25 cellular contexts compared by ENCODE assay signal in the genomic region with DNA sequence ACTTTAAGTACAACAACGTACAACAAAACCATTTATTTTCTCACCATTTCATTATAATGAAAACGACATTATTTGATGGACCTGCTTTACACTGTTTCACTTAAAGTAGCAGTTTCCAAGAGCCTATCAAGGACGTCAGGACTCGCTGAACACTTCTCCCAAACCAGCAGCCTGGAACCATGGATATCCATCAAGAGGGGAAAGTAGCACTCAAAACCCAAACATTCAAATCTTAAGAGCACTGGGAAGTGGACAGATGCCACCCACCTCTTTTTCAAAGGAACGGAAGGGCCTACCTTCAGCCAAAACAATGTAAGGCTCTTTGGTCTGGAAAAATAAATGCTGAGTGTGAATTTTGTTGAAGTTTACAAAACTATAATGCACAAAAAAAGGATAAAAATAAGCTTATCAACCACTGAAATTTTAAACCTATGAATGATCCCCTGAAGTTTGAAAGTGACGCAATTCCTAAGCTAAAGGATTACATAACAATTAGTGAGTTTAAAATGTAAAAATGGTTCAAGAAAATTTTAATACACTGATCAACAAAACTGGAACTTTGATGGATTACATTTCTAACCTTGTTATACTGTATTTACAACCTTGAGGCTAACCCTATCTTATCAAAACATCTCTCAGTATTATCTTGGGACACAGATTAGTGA. TPM values are rescaled to one million over a fixed set of nuclear protein-coding genes. Genes with fewer than 3 reads are reported as not detected.
DNase-seq lines count a peak whose midpoint lies in the region; ATAC-seq and TF ChIP-seq lines count a peak whose summit lies in the region.
"Had no signal": no experiment of that assay in that cellular context is flagged by ENCODE, and none has a peak within 500 bp of the region (broad histone marks: within the 10 kb centered on the region; RNA-seq: fewer than 3 reads in every experiment).

No MANE protein-coding gene starts in this region.

- H3K4me3 ChIP-seq in Karpas-422 (ENCODE audit: low read length) (no peak overlapping the region), psoas muscle (peak overlapping the region; percentile 5)
- H3K4me3 ChIP-seq: esophagus muscularis mucosa, upper lobe of left lung had no signal

- no peak overlapping the region for H3K27ac Mint-ChIP-seq in activated T-cell treated with anti-CD3 and anti-CD28 coated beads, Interleukin-2, amount 50 U/mL, for 72 hours
- no peak overlapping the region for H3K27ac Mint-ChIP-seq in activated naive CD8-positive, alpha-beta T cell treated with anti-CD3 and anti-CD28 coated beads, Interleukin-2, amount 50 U/mL, for 24 hours
- H3K27ac Mint-ChIP-seq: activated CD8-positive, alpha-beta T cell treated with anti-CD3 and anti-CD28 coated beads for 36 hours; activated T-helper 1 cell treated with anti-CD3 and anti-CD28 coated beads, Interleukin-12 subunit alpha, Interleukin-12 subunit beta, Interleukin-2, Interleukin-4 antibody, amounts not matched to agents 30 ng/mL and 10 ng/mL and 1 ng/mL, durations not matched to agents 14 hours and 24 hours and 36 hours; natural killer cell; progenitor cell of endocrine pancreas had no signal

- CTCF ChIA-PET in HEK293T (lab: Yijun Ruan, JAX), result interaction anchor here (0.6 kb wide), 1 partner anchor 19 kb away, joined by 3 read pairs; no protein-coding TSS in a partner anchor

- POLR2A ChIA-PET in HEK293T (lab: Yijun Ruan, JAX), result no interaction called here

- 77 to 86% (median 85%) methylated on average over 6 of the region's 6 CpGs for WGBS in psoas muscle, 3 donors

- H3K4me1 ChIP-seq in Karpas-422 (ENCODE audit: low read length) (peaks cover 36% of the 10 kb centered on the region), psoas muscle (peaks cover 45% of the 10 kb centered on the region)

- no peaks in the 10 kb centered on the region for H4K20me1 ChIP-seq in Karpas-422 (ENCODE audit: insufficient read depth, low read depth, low read length)

- DNase-seq in activated T-cell treated with anti-CD3 and anti-CD28 coated beads, Interleukin-2, amount 50 U/mL, for 72 hours, result no peak
- DNase-seq in activated T-cell treated with anti-CD3 and anti-CD28 coated beads for 4 hours, result no peak
- no peak for DNase-seq in Karpas-422
- DNase-seq in activated naive CD8-positive, alpha-beta T cell treated with anti-CD3 and anti-CD28 coated beads, Interleukin-2, amount 50 U/mL, for 24 hours, result no peak
- DNase-seq in psoas muscle, result no peak
- no peak for DNase-seq in NCI-H2081 (lab: John Stamatoyannopoulos, UW)
- DNase-seq in HEK293T (ENCODE audit: extremely low spot score), result no peak
- DNase-seq: activated CD4-positive, CD25-positive, alpha-beta regulatory T cell; activated CD8-positive, alpha-beta T cell treated with anti-CD3 and anti-CD28 coated beads for 36 hours; caudate nucleus; KBM-7; mesendoderm; natural killer cell; NCI-H1048; NCI-H2107; NCI-H69; small intestine; stimulated activated CD4-positive, alpha-beta T cell treated with anti-CD3 and anti-CD28 coated beads, Interleukin-2, amount 100 ng/mL, for 48 hours; stomach; upper lobe of left lung had no signal

- no peak for ATAC-seq in activated T-cell treated with anti-CD3 and anti-CD28 coated beads, Interleukin-2, amount 50 U/mL, for 72 hours (replicated peaks in 1 of 2)
- ATAC-seq in activated naive CD8-positive, alpha-beta T cell treated with anti-CD3 and anti-CD28 coated beads, Interleukin-2, amount 50 U/mL, for 24 hours, result no peak
- no peak for ATAC-seq in psoas muscle
- no peak for ATAC-seq in HG02642 (IDR thresholded peaks at IDR 0.05; ENCODE audit: poor library complexity, unreplicated experiment)
- ATAC-seq: activated CD8-positive, alpha-beta T cell treated with anti-CD3 and anti-CD28 coated beads for 36 hours; natural killer cell had no signal

- TF ChIP-seq CTCF in psoas muscle (IDR thresholded peaks at IDR 0.05), result no peak

- peaks cover 84% of the 10 kb centered on the region for H3K4me1 Mint-ChIP-seq in activated T-cell treated with anti-CD3 and anti-CD28 coated beads, Interleukin-2, amount 50 U/mL, for 72 hours (ENCODE audit: low read depth)
- H3K4me1 Mint-ChIP-seq in activated naive CD8-positive, alpha-beta T cell treated with anti-CD3 and anti-CD28 coated beads, Interleukin-2, amount 50 U/mL, for 24 hours, result peaks cover 66% of the 10 kb centered on the region

- H3K9me2 ChIP-seq in Karpas-422 (replicated peaks; ENCODE audit: insufficient read depth, low read length), result no peaks in the 10 kb centered on the region

- intact Hi-C loops in psoas muscle (cut with DNase I), result no loop called here

- no peaks in the 10 kb centered on the region for H3K9me3 ChIP-seq in Karpas-422 (ENCODE audit: low read length)
- H3K9me3 ChIP-seq in psoas muscle, result no peaks in the 10 kb centered on the region
- H3K9me3 ChIP-seq: esophagus muscularis mucosa, stomach, upper lobe of left lung had no signal

- peak overlapping the region; percentile 28 to 33 for H3K4me3 Mint-ChIP-seq in activated T-cell treated with anti-CD3 and anti-CD28 coated beads, Interleukin-2, amount 50 U/mL, for 72 hours
- H3K4me3 Mint-ChIP-seq in activated naive CD8-positive, alpha-beta T cell treated with anti-CD3 and anti-CD28 coated beads, Interleukin-2, amount 50 U/mL, for 24 hours, result peak overlapping the region; percentile 28
- H3K4me3 Mint-ChIP-seq: activated CD8-positive, alpha-beta T cell treated with anti-CD3 and anti-CD28 coated beads for 36 hours; natural killer cell had no signal

- no peak overlapping the region for H2AFZ ChIP-seq in Karpas-422 (ENCODE audit: low read length)

- H3K27me3 ChIP-seq in Karpas-422 (ENCODE audit: low read length) (no peaks in the 10 kb centered on the region), psoas muscle (ENCODE audit: insufficient read depth in 3 of 3, low read length in 2 of 3) (no peaks in the 10 kb centered on the region)
- H3K27me3 ChIP-seq: esophagus muscularis mucosa, stomach, upper lobe of left lung had no signal

- H3K9ac ChIP-seq in Karpas-422 (ENCODE audit: low read length), result no peak overlapping the region

- no peaks in the 10 kb centered on the region for H3K9me3 Mint-ChIP-seq in activated T-cell treated with anti-CD3 and anti-CD28 coated beads, Interleukin-2, amount 50 U/mL, for 72 hours
- no peaks in the 10 kb centered on the region for H3K9me3 Mint-ChIP-seq in activated naive CD8-positive, alpha-beta T cell treated with anti-CD3 and anti-CD28 coated beads, Interleukin-2, amount 50 U/mL, for 24 hours
- H3K9me3 Mint-ChIP-seq: activated CD8-positive, alpha-beta T cell treated with anti-CD3 and anti-CD28 coated beads for 36 hours; activated T-helper 1 cell treated with anti-CD3 and anti-CD28 coated beads, Interleukin-12 subunit alpha, Interleukin-12 subunit beta, Interleukin-2, Interleukin-4 antibody, amounts not matched to agents 30 ng/mL and 10 ng/mL and 1 ng/mL, durations not matched to agents 14 hours and 24 hours and 36 hours; natural killer cell had no signal

- H3K27ac ChIP-seq in Karpas-422 (ENCODE audit: low read length) (no peak overlapping the region), psoas muscle (no peak overlapping the region)
- H3K27ac ChIP-seq: C4-2B, esophagus muscularis mucosa, stomach had no signal

- H3K79me2 ChIP-seq in Karpas-422 (ENCODE audit: low read length), result peaks cover 94% of the 10 kb centered on the region

- H3K36me3 Mint-ChIP-seq in activated T-cell treated with anti-CD3 and anti-CD28 coated beads, Interleukin-2, amount 50 U/mL, for 72 hours (ENCODE audit: insufficient read depth in 2 of 2), result peaks cover 10 to 14% of the 10 kb centered on the region in 2 donors
- H3K36me3 Mint-ChIP-seq in activated naive CD8-positive, alpha-beta T cell treated with anti-CD3 and anti-CD28 coated beads, Interleukin-2, amount 50 U/mL, for 24 hours (ENCODE audit: low read depth), result peaks cover 59% of the 10 kb centered on the region
- H3K36me3 Mint-ChIP-seq: natural killer cell had no signal

- no peaks in the 10 kb centered on the region for H3K27me3 Mint-ChIP-seq in activated T-cell treated with anti-CD3 and anti-CD28 coated beads, Interleukin-2, amount 50 U/mL, for 72 hours (ENCODE audit: low read depth)
- H3K27me3 Mint-ChIP-seq in activated naive CD8-positive, alpha-beta T cell treated with anti-CD3 and anti-CD28 coated beads, Interleukin-2, amount 50 U/mL, for 24 hours, result no peaks in the 10 kb centered on the region
- H3K27me3 Mint-ChIP-seq: activated CD8-positive, alpha-beta T cell treated with anti-CD3 and anti-CD28 coated beads for 36 hours; progenitor cell of endocrine pancreas had no signal

- H3K4me2 ChIP-seq in Karpas-422 (ENCODE audit: low read depth, low read length, poor library complexity, severe bottlenecking), result peak overlapping the region; percentile 36

- H3K36me3 ChIP-seq in Karpas-422 (ENCODE audit: insufficient read depth, low read length), result peaks cover 45% of the 10 kb centered on the region
- peaks cover 0 to 14% of the 10 kb centered on the region in 2 donors for H3K36me3 ChIP-seq in psoas muscle (ENCODE audit: insufficient read depth in 1 of 2, low read depth in 1 of 2)

TF ChIP-seq in HEK293T, 16 proteins besides CTCF, POLR2A, EP300 and RAD21:
- TF ChIP-seq ZNF384 (IDR thresholded peaks at IDR 0.05), result no peak
- TF ChIP-seq, protein P1, sequence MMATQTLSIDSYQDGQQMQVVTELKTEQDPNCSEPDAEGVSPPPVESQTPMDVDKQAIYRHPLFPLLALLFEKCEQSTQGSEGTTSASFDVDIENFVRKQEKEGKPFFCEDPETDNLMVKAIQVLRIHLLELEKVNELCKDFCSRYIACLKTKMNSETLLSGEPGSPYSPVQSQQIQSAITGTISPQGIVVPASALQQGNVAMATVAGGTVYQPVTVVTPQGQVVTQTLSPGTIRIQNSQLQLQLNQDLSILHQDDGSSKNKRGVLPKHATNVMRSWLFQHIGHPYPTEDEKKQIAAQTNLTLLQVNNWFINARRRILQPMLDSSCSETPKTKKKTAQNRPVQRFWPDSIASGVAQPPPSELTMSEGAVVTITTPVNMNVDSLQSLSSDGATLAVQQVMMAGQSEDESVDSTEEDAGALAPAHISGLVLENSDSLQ (IDR thresholded peaks at IDR 0.05), result no peak
- TF ChIP-seq NFRKB (IDR thresholded peaks at IDR 0.05), result no peak
- TF ChIP-seq CTBP1 (IDR thresholded peaks at IDR 0.05; ENCODE audit: borderline replicate concordance), result no peak
- TF ChIP-seq BHLHE40 (IDR thresholded peaks at IDR 0.05; ENCODE audit: borderline replicate concordance), result no peak
- TF ChIP-seq LEF1 (IDR thresholded peaks at IDR 0.05; ENCODE audit: borderline replicate concordance), result no peak
- TF ChIP-seq HDGF (IDR thresholded peaks at IDR 0.05; ENCODE audit: borderline replicate concordance), result no peak
- TF ChIP-seq L3MBTL2 (conservative IDR thresholded peaks at IDR 0.05), result no peak
- no peak for TF ChIP-seq FOXM1 (IDR thresholded peaks at IDR 0.05; ENCODE audit: borderline replicate concordance)
- TF ChIP-seq TARDBP (IDR thresholded peaks at IDR 0.05), result no peak
- TF ChIP-seq FOXK2 (IDR thresholded peaks at IDR 0.05), result no peak
- no peak for TF ChIP-seq ELF4 (IDR thresholded peaks at IDR 0.05)

RNA-seq across cellular contexts. Expression of a gene that starts 4.6 kb away (rescaled TPM):
- 10 to 100 TPM; 22.1 to 26.2 TPM for total RNA-seq in activated T-cell treated with anti-CD3 and anti-CD28 coated beads, Interleukin-2, amount 50 U/mL, for 72 hours
- total RNA-seq in Karpas-422 (2014; rRNA removed; shearing (Covaris generic); ENCODE audit: low replicate concordance), result 27.7 and 46.8 TPM in 2 replicates
- 10 to 100 TPM; 11.0 to 14.1 (median 13.2) TPM for total RNA-seq in psoas muscle
- 10 to 100 TPM; 16.7 to 20.3 (median 19.4) TPM for polyA plus RNA-seq in psoas muscle
